In genomic region chr7:134448359-134449229, GRCh38 we compare ENCODE assay signal across 11 cellular contexts.
A peak's percentile ranks its signal among the peaks of the same experiment; 100 is the strongest.
DNase-seq lines count a peak whose midpoint lies in the region; ATAC-seq and TF ChIP-seq lines count a peak whose summit lies in the region.
"Had no signal": no experiment of that assay in that cellular context is flagged by ENCODE, and none has a peak within 500 bp of the region (broad histone marks: within the 10 kb centered on the region; RNA-seq: fewer than 3 reads in every experiment).

No MANE protein-coding gene starts in this region.

- no peak overlapping the region for H3K4me3 ChIP-seq in cardiac fibroblast (replicated peaks in 1 of 2; ENCODE audit: low read depth in 2 of 2, low read length in 2 of 2)
- H3K4me3 ChIP-seq: dorsolateral prefrontal cortex had no signal

- no peak for TF ChIP-seq CTCF in cardiac fibroblast (IDR thresholded peaks at IDR 0.05; ENCODE audit: low read depth, low read length)

- ATAC-seq in GM21367 (IDR thresholded peaks at IDR 0.05; ENCODE audit: unreplicated experiment) = no peak
- ATAC-seq in HG03378 (IDR thresholded peaks at IDR 0.05; ENCODE audit: unreplicated experiment) = no peak
- ATAC-seq: left lobe of liver had no signal

- DNase-seq in EL = peak; percentile 88
- DNase-seq in OCI-M1 (lab: John Stamatoyannopoulos, UW) = peak; percentile 35
- DNase-seq in cardiac fibroblast (ENCODE audit: low read depth in 2 of 2) = peak; percentile 86 to 96
- peak; percentile 60 for DNase-seq in non-pigmented ciliary epithelial cell (ENCODE audit: low read depth)
- DNase-seq in ecto neural progenitor cell (ENCODE audit: low spot score) = no peak
- DNase-seq in NCI-H1105 (lab: John Stamatoyannopoulos, UW) = no peak
- DNase-seq: dorsolateral prefrontal cortex, NCI-H526 treated with DMSO at 0.1 percent for 48 hours had no signal

Comparison
In these comparisons a context has a peak if more than half of its experiments do, and no peak if none do; other contexts are left out.
1. DNase-seq: peak in EL (single experiment), OCI-M1 (single experiment), cardiac fibroblast (2 of 2) and non-pigmented ciliary epithelial cell (single experiment); none in ecto neural progenitor cell (single experiment) and NCI-H1105 (single experiment).